ENCODE assay signal across 1 cellular context in the genomic region with DNA sequence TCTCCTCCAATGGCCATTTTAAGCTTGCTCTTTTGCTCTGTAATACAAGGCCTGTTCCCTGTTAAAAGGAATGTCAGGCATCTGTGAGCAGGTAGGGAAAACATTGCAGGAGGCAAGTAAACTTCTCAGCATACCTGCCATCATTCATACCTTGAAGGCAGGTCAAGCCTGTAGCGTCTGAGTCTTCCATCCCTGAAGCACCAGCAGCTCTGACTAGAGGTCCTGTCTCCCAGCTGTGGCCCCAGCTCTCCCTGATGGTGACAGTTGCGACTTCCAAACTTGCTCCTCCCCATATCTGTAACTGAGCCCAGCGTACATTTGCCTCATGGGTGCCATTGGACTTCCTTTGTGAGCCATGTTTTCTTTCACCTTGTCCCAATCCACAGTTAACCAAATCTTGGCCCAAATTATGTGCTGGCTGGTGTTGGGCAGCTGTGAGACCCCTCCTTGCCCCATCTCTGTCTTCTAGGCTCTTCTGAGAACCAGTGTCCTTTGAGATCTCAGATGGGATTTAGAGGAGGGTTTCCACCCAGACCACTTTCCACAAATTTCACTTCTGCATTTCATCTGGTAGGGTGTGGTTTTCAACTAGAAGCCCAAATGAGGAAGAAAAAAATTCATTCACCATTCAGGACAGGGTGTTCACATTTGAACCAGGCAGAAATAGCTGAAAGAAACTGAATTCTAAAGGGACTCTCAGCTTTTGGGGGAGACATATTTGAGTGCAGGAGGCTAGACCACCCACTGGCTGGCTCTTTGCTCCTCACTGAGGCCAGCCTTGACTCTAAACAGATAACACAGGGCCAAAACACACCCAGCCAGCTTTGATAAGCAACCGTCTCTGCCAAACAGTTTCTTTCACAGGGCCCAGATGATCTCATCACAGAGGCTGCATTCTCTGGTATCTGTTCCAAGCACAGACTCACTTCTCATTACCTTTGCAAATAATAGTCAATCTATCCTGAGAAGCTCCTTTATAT.
TF ChIP-seq lines count a peak whose summit lies in the region.

No MANE protein-coding gene starts in this region.

TF ChIP-seq in K562, 482 proteins besides CTCF, POLR2A, EP300 and RAD21 (continued from another document and continues in another):
- TF ChIP-seq, protein P1, sequence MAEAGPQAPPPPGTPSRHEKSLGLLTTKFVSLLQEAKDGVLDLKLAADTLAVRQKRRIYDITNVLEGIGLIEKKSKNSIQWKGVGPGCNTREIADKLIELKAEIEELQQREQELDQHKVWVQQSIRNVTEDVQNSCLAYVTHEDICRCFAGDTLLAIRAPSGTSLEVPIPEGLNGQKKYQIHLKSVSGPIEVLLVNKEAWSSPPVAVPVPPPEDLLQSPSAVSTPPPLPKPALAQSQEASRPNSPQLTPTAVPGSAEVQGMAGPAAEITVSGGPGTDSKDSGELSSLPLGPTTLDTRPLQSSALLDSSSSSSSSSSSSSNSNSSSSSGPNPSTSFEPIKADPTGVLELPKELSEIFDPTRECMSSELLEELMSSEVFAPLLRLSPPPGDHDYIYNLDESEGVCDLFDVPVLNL (CRISPR knock-in tag; IDR thresholded peaks at IDR 0.05; ENCODE audit: low read depth): no peak
- TF ChIP-seq BDP1 (IDR thresholded peaks at IDR 0.05; ENCODE audit: insufficient read depth, insufficient read length) (no peak), RCOR1 (IDR thresholded peaks at IDR 0.05; ENCODE audit: borderline replicate concordance in 1 of 2, low read depth in 2 of 2, low read length in 2 of 2) (peak in 1 of 2 experiments; percentile 86; a peak in 2 of 4 replicates), ZNF140 (CRISPR knock-in tag; IDR thresholded peaks at IDR 0.05) (no peak), LARP7 (IDR thresholded peaks at IDR 0.05) (no peak), STAG1 (CRISPR knock-in tag; IDR thresholded peaks at IDR 0.05; ENCODE audit: borderline replicate concordance) (no peak), SRSF7 (optimal IDR thresholded peaks at IDR 0.05; ENCODE audit: low read depth, low read length) (no peak), PRMT5 (CRISPR knock-in tag; IDR thresholded peaks at IDR 0.05) (no peak), MYBL2 (IDR thresholded peaks at IDR 0.05; ENCODE audit: low read depth) (no peak; the same call in 1 of the 2 replicates), MYBL2 (CRISPR knock-in tag; IDR thresholded peaks at IDR 0.05; ENCODE audit: borderline replicate concordance) (no peak), CREM (IDR thresholded peaks at IDR 0.05; ENCODE audit: low read depth) (peak; percentile 55; the same call in 1 of the 2 replicates), CTBP1 (IDR thresholded peaks at IDR 0.05; ENCODE audit: borderline replicate concordance) (peak; percentile 68; the same call in 1 of the 2 replicates), ZNF644 (tag; IDR thresholded peaks at IDR 0.05; ENCODE audit: low read depth) (no peak), AFF4 (CRISPR knock-in tag; IDR thresholded peaks at IDR 0.05) (no peak), ZNF764 (CRISPR knock-in tag; IDR thresholded peaks at IDR 0.05; ENCODE audit: low read depth) (no peak), ZNF165 (CRISPR knock-in tag; IDR thresholded peaks at IDR 0.05; ENCODE audit: borderline replicate concordance) (no peak), ZNF175 (CRISPR knock-in tag; IDR thresholded peaks at IDR 0.05; ENCODE audit: low read depth) (no peak), SMAD3 (CRISPR knock-in tag; conservative IDR thresholded peaks at IDR 0.05) (no peak), IRF1 (CRISPR knock-in tag; IDR thresholded peaks at IDR 0.05; ENCODE audit: borderline replicate concordance) (no peak), RFX1 (IDR thresholded peaks at IDR 0.05) (no peak), ZC3H11A (IDR thresholded peaks at IDR 0.05; ENCODE audit: low read depth, low read length) (no peak), ARID1B (IDR thresholded peaks at IDR 0.05) (peak; percentile 94), U2AF2 (optimal IDR thresholded peaks at IDR 0.05; ENCODE audit: low read depth, low read length) (no peak), NFIX (CRISPR knock-in tag; IDR thresholded peaks at IDR 0.05; ENCODE audit: low read depth) (no peak), NR2C2 (CRISPR knock-in tag; IDR thresholded peaks at IDR 0.05) (no peak), NR2C2 (tag; IDR thresholded peaks at IDR 0.05) (no peak), EP400 (IDR thresholded peaks at IDR 0.05) (no peak; the same call in 1 of the 2 replicates), RBM15 (IDR thresholded peaks at IDR 0.05; ENCODE audit: insufficient read depth, low read length) (no peak), SAFB2 (IDR thresholded peaks at IDR 0.05; ENCODE audit: borderline replicate concordance, low read depth, low read length, severe bottlenecking) (no peak), EZH2 (IDR thresholded peaks at IDR 0.05; ENCODE audit: borderline replicate concordance, low read depth, low read length) (no peak), CBFA2T2 (conservative IDR thresholded peaks at IDR 0.05) (peak; percentile 86), GTF2F1 (IDR thresholded peaks at IDR 0.05; ENCODE audit: low read depth, low read length) (no peak), DMBX1 (CRISPR knock-in tag; IDR thresholded peaks at IDR 0.05; ENCODE audit: borderline replicate concordance) (no peak), NCOA6 (IDR thresholded peaks at IDR 0.05) (no peak), ZNF586 (CRISPR knock-in tag; conservative IDR thresholded peaks at IDR 0.05) (no peak), NONO (IDR thresholded peaks at IDR 0.05; ENCODE audit: low read depth in 2 of 2, low read length in 1 of 2) (no peak), CXXC5 (CRISPR knock-in tag; IDR thresholded peaks at IDR 0.05) (no peak; the same call in 1 of the 2 replicates), CHD2 (IDR thresholded peaks at IDR 0.05; ENCODE audit: low read depth, low read length) (no peak), JUND (IDR thresholded peaks at IDR 0.05; ENCODE audit: borderline replicate concordance, low read depth, low read length) (peak; percentile 96), JUND (tag; IDR thresholded peaks at IDR 0.05; ENCODE audit: borderline replicate concordance, low read depth, low read length) (peak; percentile 95; the same call in 2 of the 3 replicates), RBM25 (IDR thresholded peaks at IDR 0.05; ENCODE audit: low read depth, low read length, severe bottlenecking) (no peak), KDM1A (IDR thresholded peaks at IDR 0.05) (peak in 1 of 2 experiments; percentile 51; a peak in 1 of 4 replicates), PCBP1 (IDR thresholded peaks at IDR 0.05; ENCODE audit: low read depth, low read length, poor library complexity, severe bottlenecking) (no peak), ZNF174 (CRISPR knock-in tag; IDR thresholded peaks at IDR 0.05) (no peak), CREBBP (IDR thresholded peaks at IDR 0.05; ENCODE audit: low read depth, low read length) (no peak), MTF1 (CRISPR knock-in tag; IDR thresholded peaks at IDR 0.05; ENCODE audit: borderline replicate concordance) (no peak), SMARCE1 (IDR thresholded peaks at IDR 0.05) (peak; percentile 84), SMARCC2 (IDR thresholded peaks at IDR 0.05; ENCODE audit: low read depth) (peak; percentile 71; the same call in 1 of the 2 replicates), GABPB2 (CRISPR knock-in tag; conservative IDR thresholded peaks at IDR 0.05) (no peak), HNRNPH1 (optimal IDR thresholded peaks at IDR 0.05; ENCODE audit: low read depth, low read length) (no peak), SMAD2 (IDR thresholded peaks at IDR 0.05; ENCODE audit: low read depth, low read length) (no peak), CBX2 (IDR thresholded peaks at IDR 0.05; ENCODE audit: insufficient read depth, low read length, poor library complexity, severe bottlenecking) (no peak), TAF1 (IDR thresholded peaks at IDR 0.05; ENCODE audit: control insufficient read depth, extremely low read depth, insufficient read depth, low read length, severe bottlenecking) (peak; percentile 51), TAF9B (IDR thresholded peaks at IDR 0.05; ENCODE audit: partially characterized antibody) (no peak), PPARD (CRISPR knock-in tag; IDR thresholded peaks at IDR 0.05) (no peak), ZNF277 (CRISPR knock-in tag; IDR thresholded peaks at IDR 0.05; ENCODE audit: borderline replicate concordance) (no peak), ZNF668 (CRISPR knock-in tag; IDR thresholded peaks at IDR 0.05) (no peak), POU5F1 (IDR thresholded peaks at IDR 0.05; ENCODE audit: borderline replicate concordance, low read depth, low read length, partially characterized antibody) (no peak), MBD2 (IDR thresholded peaks at IDR 0.05; ENCODE audit: borderline replicate concordance, low read depth) (peak; percentile 55; the same call in 1 of the 2 replicates), ZNF766 (CRISPR knock-in tag; conservative IDR thresholded peaks at IDR 0.05) (peak; percentile 54; the same call in 1 of the 2 replicates), ZBTB17 (CRISPR knock-in tag; IDR thresholded peaks at IDR 0.05) (no peak), NR4A1 (CRISPR knock-in tag; IDR thresholded peaks at IDR 0.05) (no peak), NR4A1 (tag; IDR thresholded peaks at IDR 0.05) (0 out of 2 replicates have a peak, but pooled peaks have one; percentile 55), DNMT1 (IDR thresholded peaks at IDR 0.05) (no peak)
- TF ChIP-seq, protein P2, sequence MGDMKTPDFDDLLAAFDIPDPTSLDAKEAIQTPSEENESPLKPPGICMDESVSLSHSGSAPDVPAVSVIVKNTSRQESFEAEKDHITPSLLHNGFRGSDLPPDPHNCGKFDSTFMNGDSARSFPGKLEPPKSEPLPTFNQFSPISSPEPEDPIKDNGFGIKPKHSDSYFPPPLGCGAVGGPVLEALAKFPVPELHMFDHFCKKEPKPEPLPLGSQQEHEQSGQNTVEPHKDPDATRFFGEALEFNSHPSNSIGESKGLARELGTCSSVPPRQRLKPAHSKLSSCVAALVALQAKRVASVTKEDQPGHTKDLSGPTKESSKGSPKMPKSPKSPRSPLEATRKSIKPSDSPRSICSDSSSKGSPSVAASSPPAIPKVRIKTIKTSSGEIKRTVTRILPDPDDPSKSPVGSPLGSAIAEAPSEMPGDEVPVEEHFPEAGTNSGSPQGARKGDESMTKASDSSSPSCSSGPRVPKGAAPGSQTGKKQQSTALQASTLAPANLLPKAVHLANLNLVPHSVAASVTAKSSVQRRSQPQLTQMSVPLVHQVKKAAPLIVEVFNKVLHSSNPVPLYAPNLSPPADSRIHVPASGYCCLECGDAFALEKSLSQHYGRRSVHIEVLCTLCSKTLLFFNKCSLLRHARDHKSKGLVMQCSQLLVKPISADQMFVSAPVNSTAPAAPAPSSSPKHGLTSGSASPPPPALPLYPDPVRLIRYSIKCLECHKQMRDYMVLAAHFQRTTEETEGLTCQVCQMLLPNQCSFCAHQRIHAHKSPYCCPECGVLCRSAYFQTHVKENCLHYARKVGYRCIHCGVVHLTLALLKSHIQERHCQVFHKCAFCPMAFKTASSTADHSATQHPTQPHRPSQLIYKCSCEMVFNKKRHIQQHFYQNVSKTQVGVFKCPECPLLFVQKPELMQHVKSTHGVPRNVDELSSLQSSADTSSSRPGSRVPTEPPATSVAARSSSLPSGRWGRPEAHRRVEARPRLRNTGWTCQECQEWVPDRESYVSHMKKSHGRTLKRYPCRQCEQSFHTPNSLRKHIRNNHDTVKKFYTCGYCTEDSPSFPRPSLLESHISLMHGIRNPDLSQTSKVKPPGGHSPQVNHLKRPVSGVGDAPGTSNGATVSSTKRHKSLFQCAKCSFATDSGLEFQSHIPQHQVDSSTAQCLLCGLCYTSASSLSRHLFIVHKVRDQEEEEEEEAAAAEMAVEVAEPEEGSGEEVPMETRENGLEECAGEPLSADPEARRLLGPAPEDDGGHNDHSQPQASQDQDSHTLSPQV (IDR thresholded peaks at IDR 0.05): peak; percentile 75
